Comparison of ENCODE assay signal across 42 cellular contexts in genomic region chr3:184386047-184386806, GRCh38. TPM values are rescaled to one million over a fixed set of nuclear protein-coding genes. Genes with fewer than 3 reads are reported as not detected.
"Had no signal": no experiment of that assay in that cellular context is flagged by ENCODE, and none has a peak within 500 bp of the region (broad histone marks: within the 10 kb centered on the region; RNA-seq: fewer than 3 reads in every experiment).

No MANE protein-coding gene starts in this region.

- H3K27ac ChIP-seq: body of pancreas, breast epithelium, KMS-11, Peyer's patch, RWPE1, WERI-Rb-1 had no signal

- H3K4me2 ChIP-seq: KMS-11 had no signal

- H3K9me3 Mint-ChIP-seq: activated CD4-positive, alpha-beta memory T cell treated with anti-CD3 and anti-CD28 coated beads, Interleukin-2, amount 10 ng/mL, durations not matched to agents 7 days and 5 days; activated naive CD8-positive, alpha-beta T cell treated with anti-CD3 and anti-CD28 coated beads, Interleukin-2, amount 10 ng/mL, durations not matched to agents 7 days and 5 days; activated T-helper 17 cell treated with anti-CD3 and anti-CD28 coated beads, Interleukin-2, amount 50 U/mL, for 72 hours had no signal

- H3K36me3 ChIP-seq: breast epithelium, Peyer's patch had no signal

- H3K9me3 ChIP-seq: body of pancreas, breast epithelium, Peyer's patch had no signal

- H3K4me3 ChIP-seq: body of pancreas, breast epithelium, Peyer's patch had no signal

- H3K9ac ChIP-seq: KMS-11 had no signal

- H3K4me1 Mint-ChIP-seq: activated CD4-positive, alpha-beta memory T cell treated with anti-CD3 and anti-CD28 coated beads, Interleukin-2, amount 10 ng/mL, durations not matched to agents 7 days and 5 days; activated CD8-positive, alpha-beta memory T cell treated with anti-CD3 and anti-CD28 coated beads, Interleukin-2, amount 10 ng/mL, durations not matched to agents 7 days and 5 days; activated naive CD8-positive, alpha-beta T cell treated with anti-CD3 and anti-CD28 coated beads, Interleukin-2, amount 10 ng/mL, durations not matched to agents 7 days and 5 days; activated T-helper 17 cell treated with anti-CD3 and anti-CD28 coated beads, Interleukin-2, amount 50 U/mL, for 72 hours had no signal

- FAIRE-seq: astrocyte had no signal

- H3K27ac Mint-ChIP-seq: activated CD4-positive, alpha-beta memory T cell treated with anti-CD3 and anti-CD28 coated beads, Interleukin-2, amount 10 ng/mL, durations not matched to agents 7 days and 5 days; activated CD8-positive, alpha-beta memory T cell treated with anti-CD3 and anti-CD28 coated beads, Interleukin-2, amount 10 ng/mL, durations not matched to agents 7 days and 5 days; activated naive CD8-positive, alpha-beta T cell treated with anti-CD3 and anti-CD28 coated beads, Interleukin-2, amount 10 ng/mL, durations not matched to agents 7 days and 5 days; activated T-helper 17 cell treated with anti-CD3 and anti-CD28 coated beads, Interleukin-2, amount 50 U/mL, for 72 hours had no signal

- H3K4me1 ChIP-seq: breast epithelium had no signal

- ATAC-seq: activated CD8-positive, alpha-beta memory T cell treated with anti-CD3 and anti-CD28 coated beads, Interleukin-2, amount 10 ng/mL, durations not matched to agents 7 days and 5 days; activated T-helper 17 cell treated with anti-CD3 and anti-CD28 coated beads, Interleukin-2, amount 50 U/mL, for 72 hours; body of pancreas; PC-3; Right ventricle myocardium inferior had no signal

- DNase-seq: activated CD4-positive, alpha-beta memory T cell treated with anti-CD3 and anti-CD28 coated beads, Interleukin-2, amount 10 ng/mL, durations not matched to agents 7 days and 5 days; activated CD4-positive, alpha-beta T cell treated with anti-CD3 and anti-CD28 coated beads for 1 hour; activated CD4-positive, alpha-beta T cell treated with anti-CD3 and anti-CD28 coated beads for 48 hours; activated CD4-positive, CD25-positive, alpha-beta regulatory T cell; activated CD8-positive, alpha-beta memory T cell treated with anti-CD3 and anti-CD28 coated beads for 24 hours; activated CD8-positive, alpha-beta memory T cell treated with anti-CD3 and anti-CD28 coated beads, Interleukin-2, amount 10 ng/mL, durations not matched to agents 7 days and 5 days; activated CD8-positive, alpha-beta memory T cell treated with anti-CD3 and anti-CD28 coated beads, Interleukin-2, amount 50 U/mL, for 48 hours; activated effector memory CD4-positive, alpha-beta T cell treated with anti-CD3 and anti-CD28 coated beads, Interleukin-2, amount 50 U/mL, for 16 hours; activated naive CD4-positive, alpha-beta T cell; activated naive CD4-positive, alpha-beta T cell treated with anti-CD3 and anti-CD28 coated beads, Interleukin-2, amount 50 U/mL, for 16 hours; activated naive CD8-positive, alpha-beta T cell treated with anti-CD3 and anti-CD28 coated beads, Interleukin-2, amount 10 ng/mL, durations not matched to agents 7 days and 5 days; activated T-cell treated with anti-CD3 and anti-CD28 coated beads, Interleukin-2, amount 50 U/mL, for 48 hours; amygdala; body of pancreas; MM.1S; MV-4-11; NCI-H1092; NCI-H1417; NCI-H146; NCI-H187; NCI-H2029 treated with DMSO at 0.1 percent for 48 hours; NCI-H2107; NCI-H2171; NCI-H510A; NCI-H526; NCI-H748 treated with DMSO at 0.1 percent for 48 hours; NK-92 treated with Interleukin-12 subunit alpha and Interleukin-12 subunit beta, amount 100 ng/mL, for 24 hours; PC-3; Peyer's patch; SIG-M5; SW 1271; T-helper 1 cell; T-helper 2 cell; T-helper 9 cell; WERI-Rb-1 had no signal

- H3K36me3 Mint-ChIP-seq: activated CD8-positive, alpha-beta memory T cell treated with anti-CD3 and anti-CD28 coated beads, Interleukin-2, amount 10 ng/mL, durations not matched to agents 7 days and 5 days; activated naive CD8-positive, alpha-beta T cell treated with anti-CD3 and anti-CD28 coated beads, Interleukin-2, amount 10 ng/mL, durations not matched to agents 7 days and 5 days had no signal

- H3K27me3 ChIP-seq: body of pancreas, breast epithelium had no signal

- H3K4me3 Mint-ChIP-seq: activated CD4-positive, alpha-beta memory T cell treated with anti-CD3 and anti-CD28 coated beads, Interleukin-2, amount 10 ng/mL, durations not matched to agents 7 days and 5 days; activated CD8-positive, alpha-beta memory T cell treated with anti-CD3 and anti-CD28 coated beads, Interleukin-2, amount 10 ng/mL, durations not matched to agents 7 days and 5 days; activated naive CD8-positive, alpha-beta T cell treated with anti-CD3 and anti-CD28 coated beads, Interleukin-2, amount 10 ng/mL, durations not matched to agents 7 days and 5 days; activated T-helper 17 cell treated with anti-CD3 and anti-CD28 coated beads, Interleukin-2, amount 50 U/mL, for 72 hours had no signal

RNA-seq across cellular contexts. Expression of gene CHRD, which starts 6.4 kb away (rescaled TPM):
- total RNA-seq: activated CD4-positive, alpha-beta memory T cell treated with anti-CD3 and anti-CD28 coated beads, Interleukin-2, amount 10 ng/mL, durations not matched to agents 7 days and 5 days; activated CD8-positive, alpha-beta memory T cell treated with anti-CD3 and anti-CD28 coated beads, Interleukin-2, amount 10 ng/mL, durations not matched to agents 7 days and 5 days; activated naive CD8-positive, alpha-beta T cell treated with anti-CD3 and anti-CD28 coated beads, Interleukin-2, amount 10 ng/mL, durations not matched to agents 7 days and 5 days; PC-3 had no signal

RNA-seq across cellular contexts. Expression of gene THPO, which starts 8.2 kb away (rescaled TPM):
- total RNA-seq: activated CD4-positive, alpha-beta memory T cell treated with anti-CD3 and anti-CD28 coated beads, Interleukin-2, amount 10 ng/mL, durations not matched to agents 7 days and 5 days; activated CD8-positive, alpha-beta memory T cell treated with anti-CD3 and anti-CD28 coated beads, Interleukin-2, amount 10 ng/mL, durations not matched to agents 7 days and 5 days; activated naive CD8-positive, alpha-beta T cell treated with anti-CD3 and anti-CD28 coated beads, Interleukin-2, amount 10 ng/mL, durations not matched to agents 7 days and 5 days; activated T-helper 17 cell treated with anti-CD3 and anti-CD28 coated beads, Interleukin-2, amount 50 U/mL, for 72 hours; body of pancreas; LHCN-M2; PC-3 had no signal
